In the genomic region with DNA sequence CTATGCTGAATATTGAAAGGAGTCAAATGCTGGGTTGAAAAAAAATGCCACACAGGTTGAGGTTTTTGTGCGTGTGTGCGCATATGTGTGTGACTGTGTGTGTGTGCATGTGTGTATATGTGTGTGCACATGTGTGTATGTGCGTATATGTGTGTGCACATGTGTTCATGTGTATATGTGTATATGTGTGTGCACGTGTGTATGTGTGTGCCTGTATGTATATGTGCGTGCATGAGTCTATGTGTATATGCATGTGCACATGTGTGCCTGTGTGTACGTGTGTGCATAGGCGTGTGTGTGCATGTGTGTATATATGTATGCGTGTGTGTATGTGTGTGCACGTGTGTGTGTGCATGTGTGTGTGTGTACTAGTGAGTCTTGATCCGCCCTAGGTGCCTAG, we compare ENCODE assay signal across 27 cellular contexts.
"Had no signal": no experiment of that assay in that cellular context is flagged by ENCODE, and none has a peak within 500 bp of the region (broad histone marks: within the 10 kb centered on the region; RNA-seq: fewer than 3 reads in every experiment).

No MANE protein-coding gene starts in this region.

- H3K27ac ChIP-seq: ascending aorta, breast epithelium, coronary artery, dorsolateral prefrontal cortex, esophagus muscularis mucosa, foreskin keratinocyte, gastrocnemius medialis, heart left ventricle had no signal

- H3K4me1 ChIP-seq: ascending aorta, breast epithelium, esophagus muscularis mucosa, foreskin keratinocyte, gastrocnemius medialis, heart left ventricle had no signal

- DNase-seq: activated CD4-positive, alpha-beta memory T cell treated with anti-CD3 and anti-CD28 coated beads, Interleukin-2, amount 10 ng/mL, durations not matched to agents 7 days and 5 days; activated CD4-positive, alpha-beta T cell treated with anti-CD3 and anti-CD28 coated beads for 36 hours; activated CD4-positive, alpha-beta T cell treated with anti-CD3 and anti-CD28 coated beads, Interleukin-2, amount 10 ng/mL, durations not matched to agents 24 days and 14 days; activated CD4-positive, CD25-positive, alpha-beta regulatory T cell; activated CD4-positive, CD25-positive, alpha-beta regulatory T cell treated with anti-CD3 and anti-CD28 coated beads, Interleukin-2, amount 50 U/mL, for 72 hours; activated CD8-positive, alpha-beta memory T cell treated with anti-CD3 and anti-CD28 coated beads, Interleukin-2, amount 50 U/mL, for 48 hours; activated gamma-delta T cell; activated naive CD4-positive, alpha-beta T cell; activated naive CD4-positive, alpha-beta T cell treated with anti-CD3 and anti-CD28 coated beads, Interleukin-2, amount 10 ng/mL, durations not matched to agents 7 days and 5 days; activated naive CD8-positive, alpha-beta T cell treated with anti-CD3 and anti-CD28 coated beads, Interleukin-2, amount 10 ng/mL, durations not matched to agents 7 days and 5 days; activated T-cell treated with anti-CD3 and anti-CD28 coated beads for 4 hours; activated T-cell treated with anti-CD3 and anti-CD28 coated beads, Interleukin-2, amount 50 U/mL, for 24 hours; activated T-cell treated with anti-CD3 and anti-CD28 coated beads, Interleukin-2, amount 50 U/mL, for 72 hours; dorsolateral prefrontal cortex; effector memory CD4-positive, alpha-beta T cell; endodermal cell; erythroblast; foreskin keratinocyte; gastrocnemius medialis; glutamatergic neuron; heart left ventricle; T-helper 2 cell had no signal

- H3K9me3 ChIP-seq: gastrocnemius medialis had no signal

- ATAC-seq: activated CD4-positive, alpha-beta T cell treated with anti-CD3 and anti-CD28 coated beads for 36 hours; activated naive CD4-positive, alpha-beta T cell treated with anti-CD3 and anti-CD28 coated beads, Interleukin-2, amount 50 U/mL, for 72 hours; activated T-cell treated with anti-CD3 and anti-CD28 coated beads, Interleukin-2, amount 50 U/mL, for 72 hours; foreskin keratinocyte; gastrocnemius medialis; heart left ventricle had no signal

- H3K27me3 ChIP-seq: ascending aorta, breast epithelium, dorsolateral prefrontal cortex, foreskin keratinocyte, gastrocnemius medialis, heart left ventricle had no signal

- H3K4me3 ChIP-seq: ascending aorta, breast epithelium, coronary artery, dorsolateral prefrontal cortex, esophagus muscularis mucosa, gastrocnemius medialis, heart left ventricle had no signal

- H3K36me3 ChIP-seq: ascending aorta, breast epithelium, esophagus muscularis mucosa, gastrocnemius medialis, heart left ventricle had no signal
